Comparison of ENCODE assay signal across 8 cellular contexts in the genomic region with DNA sequence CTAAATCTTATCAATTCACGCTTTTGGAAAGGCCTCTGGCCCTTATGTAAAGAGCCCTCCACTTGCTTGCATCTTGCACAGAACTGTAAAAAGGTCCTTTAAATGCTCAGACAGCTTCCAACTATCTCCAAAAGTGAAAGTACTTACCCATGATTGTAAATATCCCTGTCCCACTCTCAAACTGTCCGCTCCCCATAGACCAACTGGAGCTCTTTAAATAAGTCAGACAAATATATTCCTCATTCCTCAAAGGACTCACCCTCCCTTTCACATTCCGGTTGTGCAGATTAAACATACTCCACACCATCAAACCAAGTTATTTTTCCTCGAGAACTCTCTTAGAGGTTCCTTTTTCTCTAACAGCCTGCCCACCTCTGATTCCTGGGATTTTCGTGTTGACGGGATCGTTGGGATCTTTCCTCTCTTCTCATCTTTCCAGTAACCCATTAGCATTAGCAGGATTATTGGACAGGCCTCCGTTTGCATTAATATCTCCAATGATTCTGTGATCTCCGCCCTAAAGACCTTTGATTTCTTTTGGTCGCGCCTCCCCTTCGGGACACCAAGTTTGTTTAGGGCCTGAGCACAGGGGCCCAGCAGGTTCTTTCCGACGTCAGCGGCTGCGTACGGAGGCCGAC. TPM values are rescaled to one million over a fixed set of nuclear protein-coding genes. Genes with fewer than 3 reads are reported as not detected.
DNase-seq lines count a peak whose midpoint lies in the region; ATAC-seq and TF ChIP-seq lines count a peak whose summit lies in the region.

No MANE protein-coding gene starts in this region.

- peak; percentile 17 for ATAC-seq in HG02885 (IDR thresholded peaks at IDR 0.05; ENCODE audit: poor library complexity, unreplicated experiment)
- no peak for ATAC-seq in HG03442 (IDR thresholded peaks at IDR 0.05; ENCODE audit: unreplicated experiment)

- TF ChIP-seq CTCF in neutrophil (IDR thresholded peaks at IDR 0.05), result no peak

- peaks cover 4% of the 10 kb centered on the region; the same call in 1 of the 2 replicates for H3K36me3 ChIP-seq in SJSA1
- H3K36me3 ChIP-seq in neutrophil, result no peaks in the 10 kb centered on the region

- DNase-seq in activated CD4-positive, CD25-positive, alpha-beta regulatory T cell treated with anti-CD3 and anti-CD28 coated beads, Interleukin-2, amount 50 U/mL, for 16 hours (ENCODE audit: low read depth, low spot score), result peak; percentile 0
- no peak for DNase-seq in activated CD4-positive, CD25-positive, alpha-beta regulatory T cell (lab: John Stamatoyannopoulos, UW)
- no peak for DNase-seq in SJSA1 (ENCODE audit: low read depth in 1 of 2, low spot score in 2 of 2)
- DNase-seq in fibroblast of peridontal ligament (ENCODE audit: extremely low read depth), result peak; percentile 47
- no peak for DNase-seq in UCSD-AML1 (lab: John Stamatoyannopoulos, UW; ENCODE audit: unreplicated experiment)

- H3K4me3 ChIP-seq in SJSA1 (peak overlapping the region; percentile 71), neutrophil (ENCODE audit: low read depth in 1 of 2, low read length in 1 of 2) (peak overlapping the region; percentile 93 to 95)

- H3K27ac ChIP-seq in SJSA1, result peak overlapping the region; percentile 89
- H3K27ac ChIP-seq in neutrophil, result peak overlapping the region; percentile 94

- H3K9me3 ChIP-seq in SJSA1 (replicated peaks), result no peaks in the 10 kb centered on the region
- no peaks in the 10 kb centered on the region for H3K9me3 ChIP-seq in neutrophil

- H3K27me3 ChIP-seq in SJSA1 (replicated peaks) (peaks cover 2% of the 10 kb centered on the region; the same call in 1 of the 2 replicates), neutrophil (peaks cover 27% of the 10 kb centered on the region)

- H3K4me1 ChIP-seq in SJSA1 (replicated peaks) (peaks cover 11% of the 10 kb centered on the region), neutrophil (ENCODE audit: control insufficient read depth in 1 of 2, insufficient read depth in 1 of 2, low read depth in 1 of 2, low read length in 1 of 2) (peaks cover 23% of the 10 kb centered on the region in 2 experiments)

RNA-seq across cellular contexts. Expression of gene GOLGB1, which starts 0.8 kb away (rescaled TPM):
- total RNA-seq in SJSA1 (2014; rRNA removed; shearing (Covaris generic)), result 14.2 and 19.7 TPM in 2 replicates

Comparison
In these comparisons a context has a peak if more than half of its experiments do, and no peak if none do; other contexts are left out.
1. DNase-seq: peak in activated CD4-positive, CD25-positive, alpha-beta regulatory T cell treated with anti-CD3 and anti-CD28 coated beads, Interleukin-2, amount 50 U/mL, for 16 hours (single experiment) and fibroblast of peridontal ligament (single experiment); none in activated CD4-positive, CD25-positive, alpha-beta regulatory T cell (0 of 4), SJSA1 (0 of 2) and UCSD-AML1 (single experiment).